ENCODE assay signal across 12 cellular contexts in the genomic region with DNA sequence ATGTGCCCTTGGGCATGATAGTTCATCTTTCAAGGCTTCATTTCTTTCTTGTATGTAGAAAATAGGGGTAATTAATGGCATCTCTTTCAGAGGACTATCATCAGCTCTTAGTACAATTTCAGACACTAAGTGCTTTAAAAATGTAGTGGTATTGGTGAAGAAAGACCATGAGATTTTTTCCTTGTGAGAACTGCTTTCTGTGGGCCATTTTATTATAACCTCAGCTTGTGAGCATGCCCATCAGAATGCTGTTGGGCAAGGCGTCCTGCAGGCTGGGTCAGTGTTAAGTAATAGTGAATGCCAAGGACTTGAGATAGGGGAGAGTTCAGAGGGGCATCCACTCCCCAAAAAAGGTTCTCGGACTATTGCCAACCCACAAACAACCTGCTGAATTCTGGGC.
DNase-seq lines count a peak whose midpoint lies in the region; ATAC-seq and TF ChIP-seq lines count a peak whose summit lies in the region.
"Had no signal": no experiment of that assay in that cellular context is flagged by ENCODE, and none has a peak within 500 bp of the region (broad histone marks: within the 10 kb centered on the region; RNA-seq: fewer than 3 reads in every experiment).

No MANE protein-coding gene starts in this region.

- H3K36me3 ChIP-seq in left ventricle myocardium inferior (peaks cover 4% of the 10 kb centered on the region), esophagus muscularis mucosa (no peaks in the 10 kb centered on the region)

- peaks cover 39% of the 10 kb centered on the region for H3K36me3 Mint-ChIP-seq in osteocyte (ENCODE audit: unreplicated experiment)

- TF ChIP-seq POLR2A in esophagus muscularis mucosa (IDR thresholded peaks at IDR 0.05; ENCODE audit: low read depth): no peak

- H3K4me3 Mint-ChIP-seq in osteocyte (ENCODE audit: unreplicated experiment): no peak overlapping the region

- intact Hi-C loops in left ventricle myocardium inferior (cut with micrococcal nuclease) (no loop called here), Right ventricle myocardium superior (cut with DNase I) (no loop called here), esophagus muscularis mucosa (cut with DNase I) (no loop called here)

- peaks cover 89% of the 10 kb centered on the region for H3K4me1 ChIP-seq in left ventricle myocardium inferior
- H3K4me1 ChIP-seq in esophagus muscularis mucosa: peaks cover 65 to 90% (median 87%) of the 10 kb centered on the region in 4 donors

- no peaks in the 10 kb centered on the region for H3K9me3 Mint-ChIP-seq in osteocyte (ENCODE audit: unreplicated experiment)

- TF ChIP-seq CTCF in left ventricle myocardium inferior (IDR thresholded peaks at IDR 0.05; ENCODE audit: borderline replicate concordance): no peak
- no peak for TF ChIP-seq CTCF in esophagus muscularis mucosa (IDR thresholded peaks at IDR 0.05)
- no peak for TF ChIP-seq CTCF in osteocyte (IDR thresholded peaks at IDR 0.05)

- H3K4me3 ChIP-seq in left ventricle myocardium inferior (no peak overlapping the region), esophagus muscularis mucosa (no peak overlapping the region)

- no peaks in the 10 kb centered on the region for H3K27me3 Mint-ChIP-seq in osteocyte (ENCODE audit: unreplicated experiment)

- no peak for ATAC-seq in Right ventricle myocardium superior (ENCODE audit: poor library complexity)
- ATAC-seq in HG03432 (IDR thresholded peaks at IDR 0.05; ENCODE audit: unreplicated experiment): no peak
- ATAC-seq: SK-N-SH treated with all-trans-retinoic acid at 6 μM for 48 hours had no signal

- H3K27ac ChIP-seq in left ventricle myocardium inferior (replicated peaks) (peak overlapping the region; percentile 83), esophagus muscularis mucosa (replicated peaks in 1 of 4) (peak overlapping the region; percentile 44 to 83 (median 65))

- WGBS in esophagus muscularis mucosa: 95% methylated on average over 2 of the region's 2 CpGs

- DNase-seq in left ventricle myocardium inferior (no peak), Right ventricle myocardium superior (no peak), esophagus muscularis mucosa (ENCODE audit: extremely low spot score) (no peak), osteocyte (ENCODE audit: extremely low spot score, unreplicated experiment) (no peak), nucleus accumbens (lab: John Stamatoyannopoulos, UW) (no peak), SIG-M5 treated with dmso at 0.1 percent for 504 hours (lab: John Stamatoyannopoulos, UW; ENCODE audit: unreplicated experiment) (no peak), HuH-7 (ENCODE audit: low spot score) (no peak)
- DNase-seq: cortex of kidney, NCI-H1417, NCI-H748 treated with DMSO at 0.1 percent for 48 hours had no signal

- H3K4me1 Mint-ChIP-seq in osteocyte (ENCODE audit: unreplicated experiment): peaks cover 65% of the 10 kb centered on the region

- H3K27me3 ChIP-seq in left ventricle myocardium inferior (ENCODE audit: low read depth) (no peaks in the 10 kb centered on the region), esophagus muscularis mucosa (no peaks in the 10 kb centered on the region)

- H3K9me3 ChIP-seq in left ventricle myocardium inferior (replicated peaks) (no peaks in the 10 kb centered on the region), esophagus muscularis mucosa (no peaks in the 10 kb centered on the region)

- TF ChIP-seq EP300 in esophagus muscularis mucosa (IDR thresholded peaks at IDR 0.05): no peak

- peak overlapping the region; percentile 2 for H3K27ac Mint-ChIP-seq in osteocyte (ENCODE audit: unreplicated experiment)
